8 cellular contexts compared by ENCODE assay signal in the genomic region with DNA sequence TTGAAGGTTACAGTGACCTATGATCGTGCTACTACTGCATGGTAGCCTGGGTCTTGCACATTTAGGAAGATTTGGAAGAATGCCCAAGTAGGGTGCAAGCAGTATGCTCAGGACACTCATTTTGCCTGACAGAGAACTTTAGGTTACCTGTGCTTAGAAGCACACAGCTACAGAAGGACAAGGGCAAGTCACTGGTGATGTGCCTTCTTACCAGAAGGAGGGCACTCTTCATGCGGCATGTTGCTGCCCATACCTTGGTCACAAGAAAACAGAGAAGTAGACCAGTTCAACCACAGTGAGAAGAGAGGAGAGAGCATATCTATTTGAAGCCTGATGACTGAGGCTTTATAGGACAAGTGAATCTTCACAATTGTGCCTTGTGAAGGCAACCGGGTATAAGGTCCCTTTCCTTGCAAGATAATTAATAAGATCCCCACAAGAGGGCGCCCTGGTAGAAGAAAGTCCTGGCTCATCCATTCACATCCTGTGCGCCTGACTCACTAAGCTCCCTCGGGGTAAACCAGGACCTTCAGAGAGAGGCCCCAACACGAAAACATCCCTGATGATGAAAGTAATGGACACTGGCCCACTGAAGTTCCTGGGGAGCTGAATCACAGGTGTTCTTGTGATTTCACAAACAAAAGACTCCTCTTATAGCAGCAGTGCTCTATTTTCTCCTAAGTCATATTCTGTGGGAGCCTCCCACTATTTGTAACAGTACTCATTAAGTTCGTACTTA. TPM values are rescaled to one million over a fixed set of nuclear protein-coding genes. Genes with fewer than 3 reads are reported as not detected.
DNase-seq lines count a peak whose midpoint lies in the region; ATAC-seq and TF ChIP-seq lines count a peak whose summit lies in the region.

No MANE protein-coding gene starts in this region.

- intact Hi-C loops in lower leg skin (cut with DNase I; ENCODE audit: low total_unique reads): no loop called here

- no peaks in the 10 kb centered on the region for H3K36me3 ChIP-seq in BE2C

- ATAC-seq in GM19025 (IDR thresholded peaks at IDR 0.05; ENCODE audit: low read depth, unreplicated experiment) (peak; percentile 86), HG03175 (IDR thresholded peaks at IDR 0.05; ENCODE audit: unreplicated experiment) (peak; percentile 91)

- no peaks in the 10 kb centered on the region for H3K27me3 ChIP-seq in BE2C

- H3K9me3 ChIP-seq in BE2C: no peaks in the 10 kb centered on the region

- WGBS in lower leg skin, 2 donors: 24 to 26% methylated on average over 8 of the region's 8 CpGs

- peaks cover 6% of the 10 kb centered on the region for H3K4me1 ChIP-seq in BE2C

- peak; percentile 78 for TF ChIP-seq CTCF in BE2C (IDR thresholded peaks at IDR 0.05; ENCODE audit: low read depth, low read length)
- peak; percentile 47 for TF ChIP-seq CTCF in coronary artery (IDR thresholded peaks at IDR 0.05)
- TF ChIP-seq CTCF in lower leg skin (IDR thresholded peaks at IDR 0.05): peak in 1 of 3 donors; percentile 31

- TF ChIP-seq POLR2A in lower leg skin (IDR thresholded peaks at IDR 0.05): no peak

- no peak overlapping the region for H3K27ac ChIP-seq in coronary artery

- H3K4me3 ChIP-seq in BE2C (ENCODE audit: low read depth, low read length) (no peak overlapping the region), coronary artery (no peak overlapping the region), lower leg skin (ENCODE audit: low read depth, poor library complexity, severe bottlenecking) (no peak overlapping the region)

- DNase-seq in BE2C (peak; percentile 87), NCI-H345 treated with DMSO at 0.1 percent for 48 hours (lab: John Stamatoyannopoulos, UW; ENCODE audit: unreplicated experiment) (peak; percentile 35), coronary artery (ENCODE audit: low spot score) (peak; percentile 79), lower leg skin (ENCODE audit: low spot score in 2 of 2) (peak; percentile 91 to 93)
- peak; percentile 73 to 84 for DNase-seq in activated CD4-positive, alpha-beta T cell treated with anti-CD3 and anti-CD28 coated beads for 4 hours
- peak; percentile 59 to 69 (median 63) for DNase-seq in stimulated activated CD4-positive, alpha-beta T cell treated with anti-CD3 and anti-CD28 coated beads, TNF-alpha, amount 100 ng/mL, for 24 hours (ENCODE audit: low read depth in 3 of 3)

RNA-seq across cellular contexts. Expression of gene STARD4, which starts 38.1 kb away (rescaled TPM):
- 41.1 TPM for polyA plus RNA-seq in BE2C (2012; ENCODE audit: insufficient read depth, insufficient read length, low read depth)
- 1 to 10 TPM in 3 of 4 donors, under 1 TPM in 1; 0.34 to 3.2 (median 2.9) TPM for total RNA-seq in lower leg skin

Comparison
In these comparisons a context has a peak if more than half of its experiments do, and no peak if none do; other contexts are left out.
1. DNase-seq: peak in every context shown above with its lines; median percentile 92 in lower leg skin; 87 in BE2C; 79 in coronary artery; 78 in activated CD4-positive, alpha-beta T cell treated with anti-CD3 and anti-CD28 coated beads for 4 hours; 63 in stimulated activated CD4-positive, alpha-beta T cell treated with anti-CD3 and anti-CD28 coated beads, TNF-alpha, amount 100 ng/mL, for 24 hours; 35 in NCI-H345 treated with DMSO at 0.1 percent for 48 hours.